In genomic region chr7:32347244-32347828, GRCh38 we compare ENCODE assay signal across 1 cellular context.
TF ChIP-seq lines count a peak whose summit lies in the region.

No MANE protein-coding gene starts in this region.

TF ChIP-seq in HCT116, 20 proteins besides CTCF, POLR2A, EP300 and RAD21 (continued from another document):
- no peak for TF ChIP-seq SRF (IDR thresholded peaks at IDR 0.05; ENCODE audit: low read depth)
TF ChIP-seq in HCT116: peak in this region for 0.
